ENCODE assay signal across 10 cellular contexts in genomic region chrX:136780241-136780640, GRCh38. TPM values are rescaled to one million over a fixed set of nuclear protein-coding genes. Genes with fewer than 3 reads are reported as not detected.
DNase-seq lines count a peak whose midpoint lies in the region; ATAC-seq and TF ChIP-seq lines count a peak whose summit lies in the region.
"Had no signal": no experiment of that assay in that cellular context is flagged by ENCODE, and none has a peak within 500 bp of the region (broad histone marks: within the 10 kb centered on the region; RNA-seq: fewer than 3 reads in every experiment).

No MANE protein-coding gene starts in this region.

- WGBS in SK-N-SH (ENCODE audit: low lambda C conversion rate): 22% methylated on average over 2 of the region's 2 CpGs
- 60% methylated on average over 2 of the region's 2 CpGs for WGBS in hepatocyte (ENCODE audit: low lambda C conversion rate, missing lambda C conversion rate)
- 16 to 37% methylated on average over 2 of the region's 2 CpGs for WGBS in tibial nerve, 2 donors

- no peak for ATAC-seq in HG02610 (IDR thresholded peaks at IDR 0.05; ENCODE audit: unreplicated experiment)

- H4K20me1 ChIP-seq in SK-N-SH (ENCODE audit: insufficient read depth) (no peaks in the 10 kb centered on the region), hepatocyte (ENCODE audit: insufficient read depth, poor library complexity, severe bottlenecking) (no peaks in the 10 kb centered on the region)

- CTCF ChIA-PET in SK-N-SH (lab: Yijun Ruan, JAX): no interaction called here

- H3K36me3 Mint-ChIP-seq in activated naive CD4-positive, alpha-beta T cell treated with anti-CD3 and anti-CD28 coated beads, Interleukin-2, amount 50 U/mL, for 24 hours: peaks cover 2% of the 10 kb centered on the region

- peak overlapping the region; percentile 99 for H3K27ac Mint-ChIP-seq in activated naive CD4-positive, alpha-beta T cell treated with anti-CD3 and anti-CD28 coated beads, Interleukin-2, amount 50 U/mL, for 24 hours

- peaks cover 73% of the 10 kb centered on the region for H3K4me1 Mint-ChIP-seq in activated naive CD4-positive, alpha-beta T cell treated with anti-CD3 and anti-CD28 coated beads, Interleukin-2, amount 50 U/mL, for 24 hours

- no peak overlapping the region for H3K9ac ChIP-seq in SK-N-SH

- H3K36me3 ChIP-seq in SK-N-SH (replicated peaks in 1 of 2; ENCODE audit: control insufficient read depth in 1 of 2, insufficient read depth in 2 of 2, low read length in 1 of 2) (no peaks in the 10 kb centered on the region), hepatocyte (replicated peaks; ENCODE audit: insufficient read depth, low read depth) (no peaks in the 10 kb centered on the region), tibial nerve (no peaks in the 10 kb centered on the region)

- no peak for DNase-seq in activated naive CD4-positive, alpha-beta T cell treated with anti-CD3 and anti-CD28 coated beads, Interleukin-2, amount 50 U/mL, for 16 hours
- DNase-seq in SK-N-SH: no peak
- no peak for DNase-seq in hepatocyte (ENCODE audit: low spot score)
- no peak for DNase-seq in tibial nerve (ENCODE audit: low spot score in 2 of 2)
- no peak for DNase-seq in NCI-H2081 (lab: John Stamatoyannopoulos, UW)
- DNase-seq in NCI-H345 (lab: John Stamatoyannopoulos, UW): no peak
- DNase-seq: NCI-H510A had no signal

- TF ChIP-seq CTCF in SK-N-SH (IDR thresholded peaks at IDR 0.05) (no peak), hepatocyte (IDR thresholded peaks at IDR 0.05; ENCODE audit: poor library complexity) (no peak), tibial nerve (IDR thresholded peaks at IDR 0.05) (no peak)

- peak overlapping the region; percentile 2 to 40; a peak in 1 of 4 replicates for H3K4me3 ChIP-seq in SK-N-SH (ENCODE audit: low read depth in 2 of 2, low read length in 1 of 2)
- H3K4me3 ChIP-seq in hepatocyte: no peak overlapping the region
- peak overlapping the region in 3 of 4 donors; percentile 15 to 36 (median 26) for H3K4me3 ChIP-seq in tibial nerve

- H2AFZ ChIP-seq in SK-N-SH (ENCODE audit: low read depth): peak overlapping the region; percentile 26; the same call in 1 of the 2 replicates
- H2AFZ ChIP-seq in hepatocyte: no peak overlapping the region

- H3K27ac ChIP-seq in SK-N-SH (ENCODE audit: low read depth in 2 of 2, low read length in 1 of 2) (no peak overlapping the region; a peak in 1 of 4 replicates), hepatocyte (no peak overlapping the region), tibial nerve (peak overlapping the region; percentile 26 to 74 (median 64))
- H3K27ac ChIP-seq: epithelial cell of prostate had no signal

- POLR2A ChIA-PET in SK-N-SH (lab: Yijun Ruan, JAX): no interaction called here

- no peaks in the 10 kb centered on the region for H3F3A ChIP-seq in SK-N-SH (replicated peaks; ENCODE audit: insufficient read depth)

- H3K9me3 ChIP-seq in SK-N-SH (no peaks in the 10 kb centered on the region), hepatocyte (ENCODE audit: low read depth) (no peaks in the 10 kb centered on the region), tibial nerve (no peaks in the 10 kb centered on the region)

- no peak for TF ChIP-seq EP300 in SK-N-SH (IDR thresholded peaks at IDR 0.05; ENCODE audit: borderline replicate concordance in 1 of 2, low read depth in 1 of 2, low read length in 1 of 2)
- no peak for TF ChIP-seq EP300 in tibial nerve (IDR thresholded peaks at IDR 0.05)

- H3K4me3 Mint-ChIP-seq in activated naive CD4-positive, alpha-beta T cell treated with anti-CD3 and anti-CD28 coated beads, Interleukin-2, amount 50 U/mL, for 24 hours: peak overlapping the region; percentile 94

- H3K4me2 ChIP-seq in SK-N-SH: peak overlapping the region; percentile 70
- peak overlapping the region; percentile 50 for H3K4me2 ChIP-seq in hepatocyte

- H3K9me3 Mint-ChIP-seq in activated naive CD4-positive, alpha-beta T cell treated with anti-CD3 and anti-CD28 coated beads, Interleukin-2, amount 50 U/mL, for 24 hours: no peaks in the 10 kb centered on the region

- H3K27me3 ChIP-seq in SK-N-SH (ENCODE audit: insufficient read depth) (no peaks in the 10 kb centered on the region), hepatocyte (no peaks in the 10 kb centered on the region), tibial nerve (no peaks in the 10 kb centered on the region)

- no peak for TF ChIP-seq POLR2A in tibial nerve (IDR thresholded peaks at IDR 0.05)

- no peaks in the 10 kb centered on the region for H3K79me2 ChIP-seq in SK-N-SH (ENCODE audit: insufficient read depth)
- H3K79me2 ChIP-seq in hepatocyte: no peaks in the 10 kb centered on the region

- H3K27me3 Mint-ChIP-seq in activated naive CD4-positive, alpha-beta T cell treated with anti-CD3 and anti-CD28 coated beads, Interleukin-2, amount 50 U/mL, for 24 hours: no peaks in the 10 kb centered on the region

- no peak for TF ChIP-seq RAD21 in SK-N-SH (IDR thresholded peaks at IDR 0.05; ENCODE audit: low read length)

- H3K9me2 ChIP-seq in SK-N-SH: no peaks in the 10 kb centered on the region
- no peaks in the 10 kb centered on the region for H3K9me2 ChIP-seq in hepatocyte (replicated peaks; ENCODE audit: insufficient read depth)

- peaks cover 0 to 5% of the 10 kb centered on the region in 2 experiments; a peak in 1 of 4 replicates for H3K4me1 ChIP-seq in SK-N-SH (ENCODE audit: control insufficient read depth in 1 of 2, insufficient read depth in 2 of 2, low read depth in 1 of 2, low read length in 1 of 2)
- no peaks in the 10 kb centered on the region for H3K4me1 ChIP-seq in hepatocyte (ENCODE audit: insufficient read depth)
- H3K4me1 ChIP-seq in tibial nerve: peaks cover 0 to 24% (median 0%) of the 10 kb centered on the region in 4 donors

TF ChIP-seq in SK-N-SH, 30 proteins besides CTCF, POLR2A, EP300 and RAD21:
- TF ChIP-seq TEAD4 (IDR thresholded peaks at IDR 0.05; ENCODE audit: borderline replicate concordance, insufficient read depth) (no peak), EZH2phosphoT487 (IDR thresholded peaks at IDR 0.05; ENCODE audit: borderline replicate concordance, low read depth) (no peak), IRF3 (IDR thresholded peaks at IDR 0.05; ENCODE audit: low read depth, low read length) (no peak), GATA2 (CRISPR knock-in tag; IDR thresholded peaks at IDR 0.05) (no peak), POLR2AphosphoS5 (IDR thresholded peaks at IDR 0.05; ENCODE audit: low read depth, low read length) (no peak), YY1 (IDR thresholded peaks at IDR 0.05; ENCODE audit: low read depth) (no peak), MXI1 (IDR thresholded peaks at IDR 0.05; ENCODE audit: low read depth, low read length) (no peak)
- TF ChIP-seq, protein P1, sequence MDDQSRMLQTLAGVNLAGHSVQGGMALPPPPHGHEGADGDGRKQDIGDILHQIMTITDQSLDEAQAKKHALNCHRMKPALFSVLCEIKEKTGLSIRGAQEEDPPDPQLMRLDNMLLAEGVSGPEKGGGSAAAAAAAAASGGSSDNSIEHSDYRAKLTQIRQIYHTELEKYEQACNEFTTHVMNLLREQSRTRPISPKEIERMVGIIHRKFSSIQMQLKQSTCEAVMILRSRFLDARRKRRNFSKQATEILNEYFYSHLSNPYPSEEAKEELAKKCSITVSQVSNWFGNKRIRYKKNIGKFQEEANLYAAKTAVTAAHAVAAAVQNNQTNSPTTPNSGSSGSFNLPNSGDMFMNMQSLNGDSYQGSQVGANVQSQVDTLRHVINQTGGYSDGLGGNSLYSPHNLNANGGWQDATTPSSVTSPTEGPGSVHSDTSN (IDR thresholded peaks at IDR 0.05): no peak
- TF ChIP-seq, protein P2, sequence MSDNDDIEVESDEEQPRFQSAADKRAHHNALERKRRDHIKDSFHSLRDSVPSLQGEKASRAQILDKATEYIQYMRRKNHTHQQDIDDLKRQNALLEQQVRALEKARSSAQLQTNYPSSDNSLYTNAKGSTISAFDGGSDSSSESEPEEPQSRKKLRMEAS (IDR thresholded peaks at IDR 0.05; ENCODE audit: low read depth): no peak
- TF ChIP-seq, protein P3, sequence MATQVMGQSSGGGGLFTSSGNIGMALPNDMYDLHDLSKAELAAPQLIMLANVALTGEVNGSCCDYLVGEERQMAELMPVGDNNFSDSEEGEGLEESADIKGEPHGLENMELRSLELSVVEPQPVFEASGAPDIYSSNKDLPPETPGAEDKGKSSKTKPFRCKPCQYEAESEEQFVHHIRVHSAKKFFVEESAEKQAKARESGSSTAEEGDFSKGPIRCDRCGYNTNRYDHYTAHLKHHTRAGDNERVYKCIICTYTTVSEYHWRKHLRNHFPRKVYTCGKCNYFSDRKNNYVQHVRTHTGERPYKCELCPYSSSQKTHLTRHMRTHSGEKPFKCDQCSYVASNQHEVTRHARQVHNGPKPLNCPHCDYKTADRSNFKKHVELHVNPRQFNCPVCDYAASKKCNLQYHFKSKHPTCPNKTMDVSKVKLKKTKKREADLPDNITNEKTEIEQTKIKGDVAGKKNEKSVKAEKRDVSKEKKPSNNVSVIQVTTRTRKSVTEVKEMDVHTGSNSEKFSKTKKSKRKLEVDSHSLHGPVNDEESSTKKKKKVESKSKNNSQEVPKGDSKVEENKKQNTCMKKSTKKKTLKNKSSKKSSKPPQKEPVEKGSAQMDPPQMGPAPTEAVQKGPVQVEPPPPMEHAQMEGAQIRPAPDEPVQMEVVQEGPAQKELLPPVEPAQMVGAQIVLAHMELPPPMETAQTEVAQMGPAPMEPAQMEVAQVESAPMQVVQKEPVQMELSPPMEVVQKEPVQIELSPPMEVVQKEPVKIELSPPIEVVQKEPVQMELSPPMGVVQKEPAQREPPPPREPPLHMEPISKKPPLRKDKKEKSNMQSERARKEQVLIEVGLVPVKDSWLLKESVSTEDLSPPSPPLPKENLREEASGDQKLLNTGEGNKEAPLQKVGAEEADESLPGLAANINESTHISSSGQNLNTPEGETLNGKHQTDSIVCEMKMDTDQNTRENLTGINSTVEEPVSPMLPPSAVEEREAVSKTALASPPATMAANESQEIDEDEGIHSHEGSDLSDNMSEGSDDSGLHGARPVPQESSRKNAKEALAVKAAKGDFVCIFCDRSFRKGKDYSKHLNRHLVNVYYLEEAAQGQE (IDR thresholded peaks at IDR 0.05; ENCODE audit: low read depth, low read length): no peak

RNA-seq across cellular contexts. Expression of gene ARHGEF6, which starts 0.5 kb away (rescaled TPM):
- polyA plus RNA-seq in SK-N-SH (2012; rRNA removed): 2.7 and 3.9 TPM in 2 replicates
- 3.7 and 3.9 TPM in 2 replicates for polyA plus RNA-seq in SK-N-SH (2012; cell fraction: cytosol; rRNA removed)
- polyA plus RNA-seq in SK-N-SH (2012; cell fraction: nucleus; rRNA removed): 3.3 and 5.4 TPM in 2 replicates
- total RNA-seq in hepatocyte: 2.2 and 3.7 TPM in 2 replicates
- polyA plus RNA-seq in hepatocyte: 2.0 and 3.5 TPM in 2 replicates
- total RNA-seq in tibial nerve: 10 to 100 TPM; 23.7 to 41.1 (median 29.6) TPM

Comparison
In these comparisons a context has a peak if more than half of its experiments do, and no peak if none do; other contexts are left out.
1. H3K27ac ChIP-seq: peak in tibial nerve (4 of 4); none in SK-N-SH (0 of 2) and hepatocyte (single experiment).